In genomic region chr20:53657289-53657678, GRCh38 we compare ENCODE assay signal across 2 cellular contexts.
TF ChIP-seq lines count a peak whose summit lies in the region.

No MANE protein-coding gene starts in this region.

TF ChIP-seq in liver, 16 proteins besides CTCF, POLR2A, EP300 and RAD21 (continued from another document):
- no peak for TF ChIP-seq ATF3 (IDR thresholded peaks at IDR 0.05)
- no peak for TF ChIP-seq HNF4A (conservative IDR thresholded peaks at IDR 0.05)
- TF ChIP-seq SP1 (IDR thresholded peaks at IDR 0.05): no peak
- TF ChIP-seq JUND (IDR thresholded peaks at IDR 0.05): no peak
- TF ChIP-seq FOXA2 (IDR thresholded peaks at IDR 0.05): no peak
- no peak for TF ChIP-seq NR2F2 (IDR thresholded peaks at IDR 0.05)
- TF ChIP-seq MAX (IDR thresholded peaks at IDR 0.05): no peak
- no peak for TF ChIP-seq TAF1 (conservative IDR thresholded peaks at IDR 0.05)
- TF ChIP-seq REST (IDR thresholded peaks at IDR 0.05): no peak

TF ChIP-seq in HepG2, 621 proteins besides CTCF, POLR2A, EP300 and RAD21 (continued from another document):
- TF ChIP-seq ARID5B (CRISPR knock-in tag; IDR thresholded peaks at IDR 0.05) (no peak), TBP (CRISPR knock-in tag; IDR thresholded peaks at IDR 0.05) (no peak), BATF2 (CRISPR knock-in tag; IDR thresholded peaks at IDR 0.05) (no peak), ZNF251 (CRISPR knock-in tag; IDR thresholded peaks at IDR 0.05) (no peak), ZNF598 (CRISPR knock-in tag; IDR thresholded peaks at IDR 0.05; ENCODE audit: borderline replicate concordance) (no peak), NFYB (CRISPR knock-in tag; IDR thresholded peaks at IDR 0.05) (no peak)
